In genomic region chr2:62806231-62806630, GRCh38 we compare ENCODE assay signal across 21 cellular contexts.
"Had no signal": no experiment of that assay in that cellular context is flagged by ENCODE, and none has a peak within 500 bp of the region (broad histone marks: within the 10 kb centered on the region; RNA-seq: fewer than 3 reads in every experiment).

No MANE protein-coding gene starts in this region.

- H3K9ac ChIP-seq: neural progenitor cell had no signal

- FAIRE-seq: endometrium, TTC549 had no signal

- H3K27ac ChIP-seq: brain microvascular endothelial cell, heart right ventricle, left ventricle myocardium inferior, neural progenitor cell, prostate gland, right atrium auricular region, thyroid gland had no signal

- H3K4me1 ChIP-seq: left ventricle myocardium inferior, neural progenitor cell, prostate gland, right atrium auricular region, thyroid gland had no signal

- H3K4me3 ChIP-seq: heart right ventricle, left ventricle myocardium inferior, neural progenitor cell, prostate gland, right atrium auricular region, thyroid gland had no signal

- H3K36me3 ChIP-seq: brain microvascular endothelial cell, neural progenitor cell, prostate gland, thyroid gland had no signal

- H3K9me3 ChIP-seq: prostate gland, thyroid gland had no signal

- H3K27me3 ChIP-seq: brain microvascular endothelial cell, heart right ventricle, neural progenitor cell, right atrium auricular region, thyroid gland had no signal

- DNase-seq: activated B cell treated with CpG ODN at 0.5 μM for 24 hours; activated CD4-positive, alpha-beta memory T cell treated with anti-CD3 and anti-CD28 coated beads, Interleukin-2, amount 10 ng/mL, durations not matched to agents 7 days and 5 days; activated CD4-positive, alpha-beta T cell treated with anti-CD3 and anti-CD28 coated beads for 4 hours; activated CD8-positive, alpha-beta memory T cell treated with anti-CD3 and anti-CD28 coated beads, Interleukin-2, amount 10 ng/mL, durations not matched to agents 7 days and 5 days; activated naive CD4-positive, alpha-beta T cell treated with anti-CD3 and anti-CD28 coated beads for 36 hours; activated naive CD8-positive, alpha-beta T cell treated with anti-CD3 and anti-CD28 coated beads, Interleukin-2, amount 50 U/mL, for 24 hours; aorta; brain microvascular endothelial cell; cortex of kidney; heart right ventricle; kidney glomerular epithelial cell; left ventricle myocardium inferior; mammary epithelial cell; stimulated activated CD4-positive, alpha-beta T cell treated with anti-CD3 and anti-CD28 coated beads, Interleukin-2, amount 100 ng/mL, for 24 hours; stimulated activated naive CD4-positive, alpha-beta T cell treated with Interleukin-2 at 50 U/mL for 16 hours; thyroid gland had no signal

- H3K4me2 ChIP-seq: neural progenitor cell had no signal

- H2AFZ ChIP-seq: neural progenitor cell had no signal
